1 cellular context compared by ENCODE assay signal in genomic region chr15:84766461-84767005, GRCh38.
A peak's percentile ranks its signal among the peaks of the same experiment; 100 is the strongest.
TF ChIP-seq lines count a peak whose summit lies in the region.

No MANE protein-coding gene starts in this region.

TF ChIP-seq in HEK293, 187 proteins besides CTCF, POLR2A, EP300 and RAD21 (continued from another document):
- TF ChIP-seq INSM2 (tag by site-specific recombination; IDR thresholded peaks at IDR 0.05), result no peak
- no peak for TF ChIP-seq ZNF837 (tag by site-specific recombination; IDR thresholded peaks at IDR 0.05)
- no peak for TF ChIP-seq ZNF792 (tag by site-specific recombination; IDR thresholded peaks at IDR 0.05)
- TF ChIP-seq ZNF670 (tag by site-specific recombination; IDR thresholded peaks at IDR 0.05; ENCODE audit: low read depth), result no peak
- no peak for TF ChIP-seq ZNF664 (tag by site-specific recombination; IDR thresholded peaks at IDR 0.05)
- TF ChIP-seq ZNF157 (tag by site-specific recombination; IDR thresholded peaks at IDR 0.05), result no peak
- TF ChIP-seq ZBTB48 (tag by site-specific recombination; IDR thresholded peaks at IDR 0.05), result no peak
- TF ChIP-seq ZSCAN4 (tag by site-specific recombination; IDR thresholded peaks at IDR 0.05), result peak; percentile 70
- TF ChIP-seq ZFP41 (tag by site-specific recombination; IDR thresholded peaks at IDR 0.05; ENCODE audit: borderline replicate concordance), result no peak
- TF ChIP-seq ZNF184 (tag by site-specific recombination; IDR thresholded peaks at IDR 0.05), result no peak
- no peak for TF ChIP-seq MZF1 (tag by site-specific recombination; IDR thresholded peaks at IDR 0.05; ENCODE audit: borderline replicate concordance)
- TF ChIP-seq GFI1B (tag by site-specific recombination; IDR thresholded peaks at IDR 0.05), result no peak
- TF ChIP-seq ZNF23 (tag by site-specific recombination; IDR thresholded peaks at IDR 0.05; ENCODE audit: borderline replicate concordance), result no peak
- TF ChIP-seq ZNF549 (tag by site-specific recombination; IDR thresholded peaks at IDR 0.05), result no peak
- TF ChIP-seq IKZF3 (tag by site-specific recombination; IDR thresholded peaks at IDR 0.05), result no peak
- no peak for TF ChIP-seq ZBTB20 (tag by site-specific recombination; IDR thresholded peaks at IDR 0.05)
- TF ChIP-seq ZNF114 (tag by site-specific recombination; IDR thresholded peaks at IDR 0.05), result no peak
